8 cellular contexts compared by ENCODE assay signal in genomic region chr13:114313061-114313860, GRCh38. TPM values are rescaled to one million over a fixed set of nuclear protein-coding genes. Genes with fewer than 3 reads are reported as not detected.
DNase-seq lines count a peak whose midpoint lies in the region; ATAC-seq and TF ChIP-seq lines count a peak whose summit lies in the region.

No MANE protein-coding gene starts in this region.

- no peak for TF ChIP-seq POLR2A in tibial nerve (IDR thresholded peaks at IDR 0.05)

- H3K36me3 ChIP-seq in NT2/D1 (ENCODE audit: insufficient read depth, insufficient read length, low read length) (peaks cover 12% of the 10 kb centered on the region), mucosa of descending colon (ENCODE audit: low read depth) (no peaks in the 10 kb centered on the region), tibial nerve (peaks cover 0 to 6% (median 0%) of the 10 kb centered on the region in 3 donors)

- H3K4me3 ChIP-seq in NT2/D1 (ENCODE audit: insufficient read length, low read depth), result peak overlapping the region; percentile 73
- no peak overlapping the region for H3K4me3 ChIP-seq in mucosa of descending colon
- H3K4me3 ChIP-seq in tibial nerve, result peak overlapping the region; percentile 24 to 90 (median 78)

- no peak for TF ChIP-seq CTCF in MCF 10A (IDR thresholded peaks at IDR 0.05; ENCODE audit: unreplicated experiment)
- no peak for TF ChIP-seq CTCF in mucosa of descending colon (IDR thresholded peaks at IDR 0.05)
- TF ChIP-seq CTCF in tibial nerve (IDR thresholded peaks at IDR 0.05), result no peak

- H3K9me3 ChIP-seq in NT2/D1 (ENCODE audit: insufficient read depth, low read length) (no peaks in the 10 kb centered on the region), mucosa of descending colon (no peaks in the 10 kb centered on the region), tibial nerve (no peaks in the 10 kb centered on the region)

- peaks cover under 1% of the 10 kb centered on the region for H3K4me1 ChIP-seq in NT2/D1 (ENCODE audit: insufficient read depth, insufficient read length)
- peaks cover 17% of the 10 kb centered on the region for H3K4me1 ChIP-seq in mucosa of descending colon (ENCODE audit: low read depth)
- H3K4me1 ChIP-seq in tibial nerve, result peaks cover 0 to 49% (median 29%) of the 10 kb centered on the region in 4 donors

- CTCF ChIA-PET in MCF 10A (lab: Yijun Ruan, JAX), result interaction anchor here (0.6 kb wide), 1 partner anchor 28 kb away, joined by 3 read pairs; no protein-coding TSS in a partner anchor

- BruUV-seq in MCF 10A (replicated peaks; lab: Mats Ljungman, UMichigan), result no TSS peak

- H3K4me3 Mint-ChIP-seq in MCF 10A (ENCODE audit: unreplicated experiment), result peak overlapping the region; percentile 87

- H3K9me3 Mint-ChIP-seq in MCF 10A (ENCODE audit: unreplicated experiment), result no peaks in the 10 kb centered on the region

- peak overlapping the region; percentile 98 for H3K9ac ChIP-seq in NT2/D1 (ENCODE audit: insufficient read length, low read depth)

- H3K27ac Mint-ChIP-seq in MCF 10A (ENCODE audit: low read depth, unreplicated experiment), result peak overlapping the region; percentile 96

- H3K27me3 ChIP-seq in NT2/D1 (ENCODE audit: insufficient read depth, insufficient read length) (no peaks in the 10 kb centered on the region), tibial nerve (no peaks in the 10 kb centered on the region)

- ATAC-seq in mucosa of descending colon, result no peak

- peaks cover 21% of the 10 kb centered on the region for H3K4me1 Mint-ChIP-seq in MCF 10A (ENCODE audit: insufficient read depth, unreplicated experiment)

- POLR2A ChIA-PET in MCF 10A (lab: Yijun Ruan, JAX), result interaction anchor here (0.8 to 2.9 kb wide), 10 partner anchors 10 to 820 kb away, joined by 3 to 26 read pairs (median 8); partner anchors contain the start of genes CDC16 and UPF3A

- intact Hi-C loops in MCF 10A (cut with micrococcal nuclease) (no loop called here), mucosa of descending colon (cut with DNase I, micrococcal nuclease) (no loop called here)

- TF ChIP-seq EP300 in tibial nerve (IDR thresholded peaks at IDR 0.05), result no peak

- H3K36me3 Mint-ChIP-seq in MCF 10A (ENCODE audit: insufficient read depth, unreplicated experiment), result peaks cover 2% of the 10 kb centered on the region

- DNase-seq in activated effector memory CD4-positive, alpha-beta T cell treated with anti-CD3 and anti-CD28 coated beads, Interleukin-2, amount 50 U/mL, for 16 hours, result peak; percentile 65
- DNase-seq in activated effector memory CD4-positive, alpha-beta T cell treated with Interleukin-2 at 50 U/mL for 16 hours, result no peak
- DNase-seq in NT2/D1 (ENCODE audit: low read depth, low spot score) (no peak), MCF 10A (ENCODE audit: unreplicated experiment) (no peak), mucosa of descending colon (peak in 2 of 3 donors; percentile 23 to 39), tibial nerve (ENCODE audit: low spot score in 2 of 2) (no peak), SHP77 (lab: John Stamatoyannopoulos, UW) (no peak), COLO829 (ENCODE audit: low spot score) (no peak)

- WGBS in tibial nerve, 2 donors, result 89 to 91% methylated on average over 17 of the region's 17 CpGs

- no peaks in the 10 kb centered on the region for H3K27me3 Mint-ChIP-seq in MCF 10A (ENCODE audit: insufficient read depth, unreplicated experiment)

- peak overlapping the region; percentile 65 to 94 (median 89) for H3K27ac ChIP-seq in tibial nerve

RNA-seq across cellular contexts. Expression of gene CHAMP1, which starts 1.0 kb away (rescaled TPM):
- total RNA-seq in MCF 10A (2022), result 27.0 and 33.4 TPM in 2 replicates
- 10 to 100 TPM; 16.1 to 17.8 (median 16.7) TPM for total RNA-seq in mucosa of descending colon
- total RNA-seq in tibial nerve, result 10 to 100 TPM; 19.6 to 42.3 (median 31.4) TPM

RNA-seq across cellular contexts. Expression of gene UPF3A, which starts 31.9 kb away (rescaled TPM):
- total RNA-seq in MCF 10A (2022) (56.6 and 63.5 TPM in 2 replicates), mucosa of descending colon (10 to 100 TPM; 35.6 to 41.6 (median 41.0) TPM), tibial nerve (10 to 100 TPM; 62.7 to 89.2 (median 80.2) TPM)

Comparison
In these comparisons a context has a peak if more than half of its experiments do, and no peak if none do; other contexts are left out.
1. DNase-seq: peak in activated effector memory CD4-positive, alpha-beta T cell treated with anti-CD3 and anti-CD28 coated beads, Interleukin-2, amount 50 U/mL, for 16 hours (single experiment) and mucosa of descending colon (2 of 3); none in activated effector memory CD4-positive, alpha-beta T cell treated with Interleukin-2 at 50 U/mL for 16 hours (single experiment), NT2/D1 (single experiment), MCF 10A (single experiment), tibial nerve (0 of 2), SHP77 (0 of 2) and COLO829 (single experiment).